1 cellular context compared by ENCODE assay signal in the genomic region with DNA sequence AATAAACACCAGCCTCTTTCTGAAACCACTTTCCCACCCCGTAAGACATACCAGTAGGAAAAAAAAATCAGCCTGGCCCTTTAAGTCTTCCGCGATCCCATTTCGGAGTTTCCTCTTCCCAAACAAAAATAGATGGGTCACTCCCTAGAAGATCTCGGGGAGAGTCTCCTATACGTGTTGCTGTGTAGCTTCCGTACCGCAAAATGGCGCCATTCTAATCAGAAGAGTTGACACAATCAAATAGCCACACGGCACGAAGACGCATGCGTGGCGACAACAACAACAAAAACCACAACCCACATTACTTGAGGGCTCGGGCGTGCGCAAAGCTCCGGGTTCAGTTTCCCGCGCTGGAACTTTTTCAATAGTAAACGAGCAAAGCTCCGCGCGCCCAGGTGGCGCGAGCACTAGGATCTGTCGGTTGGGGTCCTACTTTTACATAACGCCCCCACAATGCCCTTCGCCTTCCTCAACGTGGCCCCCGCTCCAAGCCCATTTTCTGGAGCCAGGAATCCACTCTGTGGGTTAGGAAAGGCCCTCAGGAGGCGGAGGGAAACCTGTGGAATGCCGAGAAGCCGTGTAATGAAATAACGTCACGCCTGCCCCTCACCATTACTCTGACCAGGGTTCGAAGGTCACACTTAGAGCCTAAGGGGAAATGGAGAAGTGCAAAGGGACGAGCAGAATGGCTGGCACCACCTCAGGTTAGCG.
TF ChIP-seq lines count a peak whose summit lies in the region.

A gene (minus strand): TSS at position 208 of the 711 bp plus-strand sequence. CDS start 519 bp downstream, outside the sequence.

TF ChIP-seq in HepG2, 621 proteins besides CTCF, POLR2A, EP300 and RAD21 (continued from another document and continues in another):
- TF ChIP-seq PAF1 (CRISPR knock-in tag; IDR thresholded peaks at IDR 0.05): no peak
- TF ChIP-seq TAF1 (CRISPR knock-in tag; IDR thresholded peaks at IDR 0.05): peak; percentile 42
- no peak for TF ChIP-seq SIX4 (CRISPR knock-in tag; IDR thresholded peaks at IDR 0.05)
- TF ChIP-seq ZNF792 (CRISPR knock-in tag; IDR thresholded peaks at IDR 0.05): no peak; the same call in 1 of the 2 replicates
- TF ChIP-seq ZNF24 (IDR thresholded peaks at IDR 0.05): no peak
- TF ChIP-seq, protein P1, sequence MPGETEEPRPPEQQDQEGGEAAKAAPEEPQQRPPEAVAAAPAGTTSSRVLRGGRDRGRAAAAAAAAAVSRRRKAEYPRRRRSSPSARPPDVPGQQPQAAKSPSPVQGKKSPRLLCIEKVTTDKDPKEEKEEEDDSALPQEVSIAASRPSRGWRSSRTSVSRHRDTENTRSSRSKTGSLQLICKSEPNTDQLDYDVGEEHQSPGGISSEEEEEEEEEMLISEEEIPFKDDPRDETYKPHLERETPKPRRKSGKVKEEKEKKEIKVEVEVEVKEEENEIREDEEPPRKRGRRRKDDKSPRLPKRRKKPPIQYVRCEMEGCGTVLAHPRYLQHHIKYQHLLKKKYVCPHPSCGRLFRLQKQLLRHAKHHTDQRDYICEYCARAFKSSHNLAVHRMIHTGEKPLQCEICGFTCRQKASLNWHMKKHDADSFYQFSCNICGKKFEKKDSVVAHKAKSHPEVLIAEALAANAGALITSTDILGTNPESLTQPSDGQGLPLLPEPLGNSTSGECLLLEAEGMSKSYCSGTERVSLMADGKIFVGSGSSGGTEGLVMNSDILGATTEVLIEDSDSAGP (CRISPR knock-in tag; IDR thresholded peaks at IDR 0.05; ENCODE audit: borderline replicate concordance): no peak; the same call in 1 of the 2 replicates
- TF ChIP-seq ZNF674 (CRISPR knock-in tag; IDR thresholded peaks at IDR 0.05; ENCODE audit: low read depth): no peak
- TF ChIP-seq, protein P2, sequence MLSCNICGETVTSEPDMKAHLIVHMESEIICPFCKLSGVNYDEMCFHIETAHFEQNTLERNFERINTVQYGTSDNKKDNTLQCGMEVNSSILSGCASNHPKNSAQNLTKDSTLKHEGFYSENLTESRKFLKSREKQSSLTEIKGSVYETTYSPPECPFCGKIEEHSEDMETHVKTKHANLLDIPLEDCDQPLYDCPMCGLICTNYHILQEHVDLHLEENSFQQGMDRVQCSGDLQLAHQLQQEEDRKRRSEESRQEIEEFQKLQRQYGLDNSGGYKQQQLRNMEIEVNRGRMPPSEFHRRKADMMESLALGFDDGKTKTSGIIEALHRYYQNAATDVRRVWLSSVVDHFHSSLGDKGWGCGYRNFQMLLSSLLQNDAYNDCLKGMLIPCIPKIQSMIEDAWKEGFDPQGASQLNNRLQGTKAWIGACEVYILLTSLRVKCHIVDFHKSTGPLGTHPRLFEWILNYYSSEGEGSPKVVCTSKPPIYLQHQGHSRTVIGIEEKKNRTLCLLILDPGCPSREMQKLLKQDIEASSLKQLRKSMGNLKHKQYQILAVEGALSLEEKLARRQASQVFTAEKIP (CRISPR knock-in tag; IDR thresholded peaks at IDR 0.05; ENCODE audit: borderline replicate concordance): no peak
- TF ChIP-seq, protein P3, sequence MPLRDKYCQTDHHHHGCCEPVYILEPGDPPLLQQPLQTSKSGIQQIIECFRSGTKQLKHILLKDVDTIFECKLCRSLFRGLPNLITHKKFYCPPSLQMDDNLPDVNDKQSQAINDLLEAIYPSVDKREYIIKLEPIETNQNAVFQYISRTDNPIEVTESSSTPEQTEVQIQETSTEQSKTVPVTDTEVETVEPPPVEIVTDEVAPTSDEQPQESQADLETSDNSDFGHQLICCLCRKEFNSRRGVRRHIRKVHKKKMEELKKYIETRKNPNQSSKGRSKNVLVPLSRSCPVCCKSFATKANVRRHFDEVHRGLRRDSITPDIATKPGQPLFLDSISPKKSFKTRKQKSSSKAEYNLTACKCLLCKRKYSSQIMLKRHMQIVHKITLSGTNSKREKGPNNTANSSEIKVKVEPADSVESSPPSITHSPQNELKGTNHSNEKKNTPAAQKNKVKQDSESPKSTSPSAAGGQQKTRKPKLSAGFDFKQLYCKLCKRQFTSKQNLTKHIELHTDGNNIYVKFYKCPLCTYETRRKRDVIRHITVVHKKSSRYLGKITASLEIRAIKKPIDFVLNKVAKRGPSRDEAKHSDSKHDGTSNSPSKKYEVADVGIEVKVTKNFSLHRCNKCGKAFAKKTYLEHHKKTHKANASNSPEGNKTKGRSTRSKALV (CRISPR knock-in tag; IDR thresholded peaks at IDR 0.05): no peak
- TF ChIP-seq SCMH1 (CRISPR knock-in tag; IDR thresholded peaks at IDR 0.05; ENCODE audit: borderline replicate concordance): no peak
- TF ChIP-seq NCOA2 (CRISPR knock-in tag; IDR thresholded peaks at IDR 0.05): peak; percentile 10; the same call in 1 of the 2 replicates
- no peak for TF ChIP-seq RXRA (CRISPR knock-in tag; IDR thresholded peaks at IDR 0.05)
- TF ChIP-seq ZNF12 (CRISPR knock-in tag; IDR thresholded peaks at IDR 0.05): no peak; the same call in 1 of the 2 replicates
- no peak for TF ChIP-seq IKZF1 (IDR thresholded peaks at IDR 0.05)
- TF ChIP-seq, protein P4, sequence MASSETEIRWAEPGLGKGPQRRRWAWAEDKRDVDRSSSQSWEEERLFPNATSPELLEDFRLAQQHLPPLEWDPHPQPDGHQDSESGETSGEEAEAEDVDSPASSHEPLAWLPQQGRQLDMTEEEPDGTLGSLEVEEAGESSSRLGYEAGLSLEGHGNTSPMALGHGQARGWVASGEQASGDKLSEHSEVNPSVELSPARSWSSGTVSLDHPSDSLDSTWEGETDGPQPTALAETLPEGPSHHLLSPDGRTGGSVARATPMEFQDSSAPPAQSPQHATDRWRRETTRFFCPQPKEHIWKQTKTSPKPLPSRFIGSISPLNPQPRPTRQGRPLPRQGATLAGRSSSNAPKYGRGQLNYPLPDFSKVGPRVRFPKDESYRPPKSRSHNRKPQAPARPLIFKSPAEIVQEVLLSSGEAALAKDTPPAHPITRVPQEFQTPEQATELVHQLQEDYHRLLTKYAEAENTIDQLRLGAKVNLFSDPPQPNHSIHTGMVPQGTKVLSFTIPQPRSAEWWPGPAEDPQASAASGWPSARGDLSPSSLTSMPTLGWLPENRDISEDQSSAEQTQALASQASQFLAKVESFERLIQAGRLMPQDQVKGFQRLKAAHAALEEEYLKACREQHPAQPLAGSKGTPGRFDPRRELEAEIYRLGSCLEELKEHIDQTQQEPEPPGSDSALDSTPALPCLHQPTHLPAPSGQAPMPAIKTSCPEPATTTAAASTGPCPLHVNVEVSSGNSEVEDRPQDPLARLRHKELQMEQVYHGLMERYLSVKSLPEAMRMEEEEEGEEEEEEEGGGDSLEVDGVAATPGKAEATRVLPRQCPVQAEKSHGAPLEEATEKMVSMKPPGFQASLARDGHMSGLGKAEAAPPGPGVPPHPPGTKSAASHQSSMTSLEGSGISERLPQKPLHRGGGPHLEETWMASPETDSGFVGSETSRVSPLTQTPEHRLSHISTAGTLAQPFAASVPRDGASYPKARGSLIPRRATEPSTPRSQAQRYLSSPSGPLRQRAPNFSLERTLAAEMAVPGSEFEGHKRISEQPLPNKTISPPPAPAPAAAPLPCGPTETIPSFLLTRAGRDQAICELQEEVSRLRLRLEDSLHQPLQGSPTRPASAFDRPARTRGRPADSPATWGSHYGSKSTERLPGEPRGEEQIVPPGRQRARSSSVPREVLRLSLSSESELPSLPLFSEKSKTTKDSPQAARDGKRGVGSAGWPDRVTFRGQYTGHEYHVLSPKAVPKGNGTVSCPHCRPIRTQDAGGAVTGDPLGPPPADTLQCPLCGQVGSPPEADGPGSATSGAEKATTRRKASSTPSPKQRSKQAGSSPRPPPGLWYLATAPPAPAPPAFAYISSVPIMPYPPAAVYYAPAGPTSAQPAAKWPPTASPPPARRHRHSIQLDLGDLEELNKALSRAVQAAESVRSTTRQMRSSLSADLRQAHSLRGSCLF (CRISPR knock-in tag; IDR thresholded peaks at IDR 0.05; ENCODE audit: borderline replicate concordance): no peak; the same call in 1 of the 2 replicates
- no peak for TF ChIP-seq RAD51 (IDR thresholded peaks at IDR 0.05; ENCODE audit: borderline replicate concordance)
- no peak for TF ChIP-seq ZNF567 (CRISPR knock-in tag; IDR thresholded peaks at IDR 0.05; ENCODE audit: borderline replicate concordance)
- TF ChIP-seq, protein P5, sequence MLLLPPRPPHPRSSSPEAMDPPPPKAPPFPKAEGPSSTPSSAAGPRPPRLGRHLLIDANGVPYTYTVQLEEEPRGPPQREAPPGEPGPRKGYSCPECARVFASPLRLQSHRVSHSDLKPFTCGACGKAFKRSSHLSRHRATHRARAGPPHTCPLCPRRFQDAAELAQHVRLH (CRISPR knock-in tag; IDR thresholded peaks at IDR 0.05; ENCODE audit: borderline replicate concordance, low read depth): 0 out of 2 replicates have a peak, but pooled peaks have one; percentile 63
- TF ChIP-seq FOXA1 (IDR thresholded peaks at IDR 0.05): no peak
- peak; percentile 73 for TF ChIP-seq FOXA1 (CRISPR knock-in tag; IDR thresholded peaks at IDR 0.05)
- TF ChIP-seq ZMYM3 (CRISPR knock-in tag; IDR thresholded peaks at IDR 0.05): no peak
- TF ChIP-seq, protein P6, sequence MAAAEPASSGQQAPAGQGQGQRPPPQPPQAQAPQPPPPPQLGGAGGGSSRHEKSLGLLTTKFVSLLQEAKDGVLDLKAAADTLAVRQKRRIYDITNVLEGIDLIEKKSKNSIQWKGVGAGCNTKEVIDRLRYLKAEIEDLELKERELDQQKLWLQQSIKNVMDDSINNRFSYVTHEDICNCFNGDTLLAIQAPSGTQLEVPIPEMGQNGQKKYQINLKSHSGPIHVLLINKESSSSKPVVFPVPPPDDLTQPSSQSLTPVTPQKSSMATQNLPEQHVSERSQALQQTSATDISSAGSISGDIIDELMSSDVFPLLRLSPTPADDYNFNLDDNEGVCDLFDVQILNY (CRISPR knock-in tag; conservative IDR thresholded peaks at IDR 0.05): peak; percentile 89; the same call in 1 of the 2 replicates
- TF ChIP-seq, protein P7, sequence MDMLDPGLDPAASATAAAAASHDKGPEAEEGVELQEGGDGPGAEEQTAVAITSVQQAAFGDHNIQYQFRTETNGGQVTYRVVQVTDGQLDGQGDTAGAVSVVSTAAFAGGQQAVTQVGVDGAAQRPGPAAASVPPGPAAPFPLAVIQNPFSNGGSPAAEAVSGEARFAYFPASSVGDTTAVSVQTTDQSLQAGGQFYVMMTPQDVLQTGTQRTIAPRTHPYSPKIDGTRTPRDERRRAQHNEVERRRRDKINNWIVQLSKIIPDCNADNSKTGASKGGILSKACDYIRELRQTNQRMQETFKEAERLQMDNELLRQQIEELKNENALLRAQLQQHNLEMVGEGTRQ (IDR thresholded peaks at IDR 0.05; ENCODE audit: low read depth, low read length): no peak
- TF ChIP-seq, protein P7 (CRISPR knock-in tag; IDR thresholded peaks at IDR 0.05; ENCODE audit: borderline replicate concordance): no peak
- TF ChIP-seq WIZ (CRISPR knock-in tag; IDR thresholded peaks at IDR 0.05): peak; percentile 69; the same call in 1 of the 2 replicates
- no peak for TF ChIP-seq ATRX (CRISPR knock-in tag; IDR thresholded peaks at IDR 0.05; ENCODE audit: borderline replicate concordance)
- TF ChIP-seq, protein P8, sequence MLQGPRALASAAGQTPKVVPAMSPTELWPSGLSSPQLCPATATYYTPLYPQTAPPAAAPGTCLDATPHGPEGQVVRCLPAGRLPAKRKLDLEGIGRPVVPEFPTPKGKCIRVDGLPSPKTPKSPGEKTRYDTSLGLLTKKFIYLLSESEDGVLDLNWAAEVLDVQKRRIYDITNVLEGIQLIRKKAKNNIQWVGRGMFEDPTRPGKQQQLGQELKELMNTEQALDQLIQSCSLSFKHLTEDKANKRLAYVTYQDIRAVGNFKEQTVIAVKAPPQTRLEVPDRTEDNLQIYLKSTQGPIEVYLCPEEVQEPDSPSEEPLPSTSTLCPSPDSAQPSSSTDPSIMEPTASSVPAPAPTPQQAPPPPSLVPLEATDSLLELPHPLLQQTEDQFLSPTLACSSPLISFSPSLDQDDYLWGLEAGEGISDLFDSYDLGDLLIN (CRISPR knock-in tag; IDR thresholded peaks at IDR 0.05; ENCODE audit: borderline replicate concordance): peak; percentile 80; the same call in 1 of the 2 replicates
- TF ChIP-seq CCDC6 (CRISPR knock-in tag; IDR thresholded peaks at IDR 0.05): peak; percentile 60; the same call in 1 of the 2 replicates
- no peak; the same call in 1 of the 2 replicates for TF ChIP-seq GATA4 (IDR thresholded peaks at IDR 0.05; ENCODE audit: borderline replicate concordance, low read depth)
- peak; percentile 7; the same call in 1 of the 2 replicates for TF ChIP-seq ZNF441 (CRISPR knock-in tag; IDR thresholded peaks at IDR 0.05; ENCODE audit: borderline replicate concordance)
- TF ChIP-seq MTF2 (CRISPR knock-in tag; IDR thresholded peaks at IDR 0.05; ENCODE audit: borderline replicate concordance): 0 out of 2 replicates have a peak, but pooled peaks have one; percentile 67
- TF ChIP-seq MBNL3 (CRISPR knock-in tag; conservative IDR thresholded peaks at IDR 0.05): no peak
- no peak; the same call in 1 of the 2 replicates for TF ChIP-seq ZNF460 (CRISPR knock-in tag; IDR thresholded peaks at IDR 0.05; ENCODE audit: borderline replicate concordance)
- no peak for TF ChIP-seq PPARG (CRISPR knock-in tag; conservative IDR thresholded peaks at IDR 0.05)
- TF ChIP-seq, protein P9, sequence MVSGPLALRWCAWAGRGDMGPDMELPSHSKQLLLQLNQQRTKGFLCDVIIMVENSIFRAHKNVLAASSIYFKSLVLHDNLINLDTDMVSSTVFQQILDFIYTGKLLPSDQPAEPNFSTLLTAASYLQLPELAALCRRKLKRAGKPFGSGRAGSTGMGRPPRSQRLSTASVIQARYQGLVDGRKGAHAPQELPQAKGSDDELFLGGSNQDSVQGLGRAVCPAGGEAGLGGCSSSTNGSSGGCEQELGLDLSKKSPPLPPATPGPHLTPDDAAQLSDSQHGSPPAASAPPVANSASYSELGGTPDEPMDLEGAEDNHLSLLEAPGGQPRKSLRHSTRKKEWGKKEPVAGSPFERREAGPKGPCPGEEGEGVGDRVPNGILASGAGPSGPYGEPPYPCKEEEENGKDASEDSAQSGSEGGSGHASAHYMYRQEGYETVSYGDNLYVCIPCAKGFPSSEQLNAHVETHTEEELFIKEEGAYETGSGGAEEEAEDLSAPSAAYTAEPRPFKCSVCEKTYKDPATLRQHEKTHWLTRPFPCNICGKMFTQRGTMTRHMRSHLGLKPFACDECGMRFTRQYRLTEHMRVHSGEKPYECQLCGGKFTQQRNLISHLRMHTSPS (CRISPR knock-in tag; IDR thresholded peaks at IDR 0.05; ENCODE audit: low read depth): no peak
- no peak for TF ChIP-seq BRCA1 (CRISPR knock-in tag; IDR thresholded peaks at IDR 0.05)
- TF ChIP-seq, protein P10, sequence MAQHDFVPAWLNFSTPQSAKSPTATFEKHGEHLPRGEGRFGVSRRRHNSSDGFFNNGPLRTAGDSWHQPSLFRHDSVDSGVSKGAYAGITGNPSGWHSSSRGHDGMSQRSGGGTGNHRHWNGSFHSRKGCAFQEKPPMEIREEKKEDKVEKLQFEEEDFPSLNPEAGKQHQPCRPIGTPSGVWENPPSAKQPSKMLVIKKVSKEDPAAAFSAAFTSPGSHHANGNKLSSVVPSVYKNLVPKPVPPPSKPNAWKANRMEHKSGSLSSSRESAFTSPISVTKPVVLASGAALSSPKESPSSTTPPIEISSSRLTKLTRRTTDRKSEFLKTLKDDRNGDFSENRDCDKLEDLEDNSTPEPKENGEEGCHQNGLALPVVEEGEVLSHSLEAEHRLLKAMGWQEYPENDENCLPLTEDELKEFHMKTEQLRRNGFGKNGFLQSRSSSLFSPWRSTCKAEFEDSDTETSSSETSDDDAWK (CRISPR knock-in tag; IDR thresholded peaks at IDR 0.05): no peak
- no peak for TF ChIP-seq HNRNPK (IDR thresholded peaks at IDR 0.05; ENCODE audit: low read depth, low read length, poor library complexity, severe bottlenecking)
- peak; percentile 15; the same call in 1 of the 2 replicates for TF ChIP-seq ZNF678 (CRISPR knock-in tag; IDR thresholded peaks at IDR 0.05)
